In genomic region chr5:1317921-1318565, GRCh38 we compare ENCODE assay signal across 19 cellular contexts. TPM values are rescaled to one million over a fixed set of nuclear protein-coding genes. Genes with fewer than 3 reads are reported as not detected.
DNase-seq lines count a peak whose midpoint lies in the region; ATAC-seq and TF ChIP-seq lines count a peak whose summit lies in the region.
"Had no signal": no experiment of that assay in that cellular context is flagged by ENCODE, and none has a peak within 500 bp of the region (broad histone marks: within the 10 kb centered on the region; RNA-seq: fewer than 3 reads in every experiment).

No MANE protein-coding gene starts in this region.

- DNase-seq in activated CD8-positive, alpha-beta memory T cell treated with anti-CD3 and anti-CD28 coated beads, Interleukin-2, amount 50 U/mL, for 4 hours: peak; percentile 9
- no peak for DNase-seq in activated CD8-positive, alpha-beta memory T cell treated with anti-CD3 and anti-CD28 coated beads for 24 hours
- no peak for DNase-seq in mammary epithelial cell
- DNase-seq in stomach: no peak
- no peak for DNase-seq in chondrocyte (ENCODE audit: low spot score)
- DNase-seq: activated naive CD4-positive, alpha-beta T cell; HCEC 1CT; Karpas-422; mesenchymal stem cell; NCI-H1105 treated with DMSO at 0.1 percent for 48 hours; T-helper 9 cell had no signal

- TF ChIP-seq CTCF in KMS-11 (conservative IDR thresholded peaks at IDR 0.05; ENCODE audit: low read depth, low read length) (no peak), mammary epithelial cell (conservative IDR thresholded peaks at IDR 0.05 in 1 of 2, IDR thresholded peaks at IDR 0.05 in 1 of 2; ENCODE audit: extremely low read depth in 1 of 2, insufficient read depth in 1 of 2, low read depth in 1 of 2, low read length in 2 of 2) (no peak), stomach (IDR thresholded peaks at IDR 0.05) (no peak), chondrocyte (IDR thresholded peaks at IDR 0.05) (no peak)

- no peaks in the 10 kb centered on the region for H3K4me1 Mint-ChIP-seq in chondrocyte (ENCODE audit: low read depth)
- H3K4me1 Mint-ChIP-seq: neural crest cell had no signal

- H3K4me1 ChIP-seq in KMS-11 (ENCODE audit: low read depth, poor library complexity, severe bottlenecking) (peaks cover 94% of the 10 kb centered on the region), mammary epithelial cell (ENCODE audit: insufficient read depth, low read length) (peaks cover 11% of the 10 kb centered on the region), stomach (peaks cover 19 to 49% (median 43%) of the 10 kb centered on the region in 4 donors)
- H3K4me1 ChIP-seq: ascending aorta, SJSA1 had no signal

- no peaks in the 10 kb centered on the region for H3K9me3 ChIP-seq in mammary epithelial cell (replicated peaks; ENCODE audit: insufficient read depth, low read length)
- H3K9me3 ChIP-seq in stomach: no peaks in the 10 kb centered on the region
- H3K9me3 ChIP-seq: ascending aorta, SJSA1, tibial artery had no signal

- no peak for TF ChIP-seq POLR2A in stomach (IDR thresholded peaks at IDR 0.05)

- peak overlapping the region; percentile 100 for H3K27ac ChIP-seq in KMS-11
- H3K27ac ChIP-seq in mammary epithelial cell (ENCODE audit: insufficient read depth, low read depth, low read length): no peak overlapping the region
- peak overlapping the region in 4 of 5 donors; percentile 33 to 91 (median 86) for H3K27ac ChIP-seq in stomach
- H3K27ac ChIP-seq: ascending aorta, SJSA1, tibial artery had no signal

- H3K27me3 ChIP-seq in KMS-11 (ENCODE audit: insufficient read depth, low read depth) (no peaks in the 10 kb centered on the region), mammary epithelial cell (ENCODE audit: insufficient read depth, low read length) (no peaks in the 10 kb centered on the region), stomach (no peaks in the 10 kb centered on the region)
- H3K27me3 ChIP-seq: ascending aorta, SJSA1, tibial artery had no signal

- H3K4me2 ChIP-seq in KMS-11 (peak overlapping the region; percentile 85), mammary epithelial cell (ENCODE audit: insufficient read depth, low read depth, low read length) (no peak overlapping the region)

- 96% methylated on average over 21 of the region's 26 CpGs for WGBS in mammary epithelial cell (ENCODE audit: low coverage, missing lambda C conversion rate)
- 90 to 93% (median 92%) methylated on average over 26 of the region's 26 CpGs for WGBS in stomach, 5 donors

- TF ChIP-seq EP300 in stomach (IDR thresholded peaks at IDR 0.05): no peak

- intact Hi-C loops in mammary epithelial cell (cut with micrococcal nuclease) (no loop called here), stomach (cut with DNase I; ENCODE audit: low total_unique reads) (no loop called here)

- H3K36me3 ChIP-seq in KMS-11 (ENCODE audit: insufficient read depth) (peaks cover 22% of the 10 kb centered on the region; the same call in 1 of the 2 replicates), mammary epithelial cell (ENCODE audit: insufficient read depth, low read length) (peaks cover 7% of the 10 kb centered on the region), stomach (peaks cover 47 to 63% (median 60%) of the 10 kb centered on the region in 4 donors)

- H4K20me1 ChIP-seq in KMS-11 (ENCODE audit: insufficient read depth) (no peaks in the 10 kb centered on the region), mammary epithelial cell (ENCODE audit: insufficient read depth, low read length) (no peaks in the 10 kb centered on the region)

- H3K4me3 ChIP-seq in KMS-11 (IDR thresholded peaks at IDR 0.05; ENCODE audit: insufficient read depth, low read depth, low read length): no peak overlapping the region
- H3K4me3 ChIP-seq in mammary epithelial cell (replicated peaks in 1 of 3; ENCODE audit: insufficient read depth in 1 of 3, low read depth in 2 of 3, low read length in 3 of 3): no peak overlapping the region
- H3K4me3 ChIP-seq in stomach: no peak overlapping the region
- H3K4me3 ChIP-seq: ascending aorta, SJSA1, tibial artery had no signal

- in situ Hi-C loops in mammary epithelial cell (cut with MboI; ENCODE audit: low sequenced_read_pairs in 2 of 2): no loop called here

- TSS peak; percentile 66 for BruUV-seq in mammary epithelial cell (replicated peaks; lab: Mats Ljungman, UMichigan)

- ATAC-seq in GM18873 (IDR thresholded peaks at IDR 0.05; ENCODE audit: low FRiP score, unreplicated experiment) (no peak), GM21528 (IDR thresholded peaks at IDR 0.05; ENCODE audit: low FRiP score, unreplicated experiment) (no peak)

- no peak overlapping the region for H3K4me3 Mint-ChIP-seq in chondrocyte (ENCODE audit: unreplicated experiment)
- H3K4me3 Mint-ChIP-seq: neural crest cell had no signal

- dilution Hi-C loops in mammary epithelial cell (cut with HindIII; ENCODE audit: low sequenced_read_pairs): loop anchor here (5.0 to 10.0 kb wide), 4 partner anchors 73 to 333 kb away; no protein-coding TSS in a partner anchor

- H3K9ac ChIP-seq in KMS-11 (peak overlapping the region; percentile 94; the same call in 1 of the 2 replicates), mammary epithelial cell (ENCODE audit: insufficient read depth, low read length) (no peak overlapping the region)

- H3K27ac Mint-ChIP-seq in chondrocyte (ENCODE audit: unreplicated experiment): no peak overlapping the region

- H3K36me3 Mint-ChIP-seq in chondrocyte (ENCODE audit: low read depth): peaks cover 24% of the 10 kb centered on the region

- CTCF ChIA-PET in mammary epithelial cell (lab: Charles Lee; ENCODE audit: low non-redundant PET): no interaction called here

- H3K79me2 ChIP-seq in KMS-11 (ENCODE audit: insufficient read depth, low read depth): peaks cover 51% of the 10 kb centered on the region
- H3K79me2 ChIP-seq in mammary epithelial cell (ENCODE audit: insufficient read depth, low read length): no peaks in the 10 kb centered on the region

- H2AFZ ChIP-seq in KMS-11 (ENCODE audit: low read depth) (no peak overlapping the region), mammary epithelial cell (ENCODE audit: low read depth, low read length) (no peak overlapping the region)

- H3K27me3 Mint-ChIP-seq in chondrocyte (ENCODE audit: low read depth): no peaks in the 10 kb centered on the region

- no peaks in the 10 kb centered on the region for H3K9me3 Mint-ChIP-seq in chondrocyte (ENCODE audit: low read depth)
- H3K9me3 Mint-ChIP-seq: neural crest cell had no signal

RNA-seq across cellular contexts. Expression of gene TERT, which starts 23.2 kb away (rescaled TPM):
- total RNA-seq in mammary epithelial cell (not detected), stomach (1 to 10 TPM in 1 of 5 donors, under 1 TPM in 1, not detected in 3; 0.37 to 4.0 TPM), chondrocyte (not detected in 3 replicates)
- polyA plus RNA-seq in mammary epithelial cell (not detected), stomach (under 1 TPM in 2 of 3 donors, not detected in 1; 0.19 to 0.40 TPM)
- not detected for polyA minus RNA-seq in mammary epithelial cell
- total RNA-seq: ascending aorta, cerebellum had no signal

RNA-seq across cellular contexts. Expression of gene CLPTM1L, which starts 26.9 kb away (rescaled TPM):
- total RNA-seq in mammary epithelial cell (100 to 1,000 TPM; 111 to 154 TPM), stomach (100 to 1,000 TPM in 4 of 5 donors, 10 to 100 TPM in 1; 90.6 to 202 (median 183) TPM), chondrocyte (75.8 to 108 TPM (median 81.6 TPM) in 3 replicates)
- polyA plus RNA-seq in mammary epithelial cell (158 TPM), stomach (10 to 100 TPM; 60.8 to 72.3 (median 61.9) TPM)
- polyA minus RNA-seq in mammary epithelial cell: 101 TPM
